In genomic region chr3:81684739-81685395, GRCh38 we compare ENCODE assay signal across 16 cellular contexts.
DNase-seq lines count a peak whose midpoint lies in the region; ATAC-seq, FAIRE-seq and TF ChIP-seq lines count a peak whose summit lies in the region.
"Had no signal": no experiment of that assay in that cellular context is flagged by ENCODE, and none has a peak within 500 bp of the region (broad histone marks: within the 10 kb centered on the region; RNA-seq: fewer than 3 reads in every experiment).

No MANE protein-coding gene starts in this region.

- no peak for FAIRE-seq in pancreas (lab: Jason Lieb, UNC)

- ATAC-seq in pancreas (peak; percentile 82 to 98 (median 94)), GM18867 (IDR thresholded peaks at IDR 0.05; ENCODE audit: unreplicated experiment) (no peak)

- DNase-seq in GM04504 (ENCODE audit: low read depth): peak; percentile 21
- DNase-seq in OCI-M1 (lab: John Stamatoyannopoulos, UW): peak; percentile 73
- peak; percentile 30 for DNase-seq in fibroblast of pulmonary artery (ENCODE audit: low read depth)
- DNase-seq in pancreas: no peak
- DNase-seq in NCI-H1105 (lab: John Stamatoyannopoulos, UW): no peak
- no peak for DNase-seq in H7
- DNase-seq in NCI-H2081 (lab: John Stamatoyannopoulos, UW): no peak
- DNase-seq: activated CD4-positive, alpha-beta T cell treated with anti-CD3 and anti-CD28 coated beads, Interleukin-2, amount 10 ng/mL, durations not matched to agents 7 days and 5 days; activated effector memory CD4-positive, alpha-beta T cell treated with anti-CD3 and anti-CD28 coated beads, Interleukin-2, amount 50 U/mL, for 16 hours; Caco-2; foreskin melanocyte; mesendoderm; NCI-H524 treated with DMSO at 0.1 percent for 48 hours; stomach had no signal

- H3K9me3 ChIP-seq in pancreas: no peaks in the 10 kb centered on the region
- H3K9me3 ChIP-seq: Caco-2, stomach had no signal

- TF ChIP-seq CTCF in fibroblast of pulmonary artery (IDR thresholded peaks at IDR 0.05; ENCODE audit: low read length, missing control alignments): no peak
- no peak for TF ChIP-seq CTCF in pancreas (IDR thresholded peaks at IDR 0.05)

- H3K4me3 ChIP-seq in fibroblast of pulmonary artery (replicated peaks; ENCODE audit: low read depth, low read length) (no peak overlapping the region), pancreas (no peak overlapping the region), H7 (ENCODE audit: insufficient read depth, low read depth, low read length) (no peak overlapping the region)
- H3K4me3 ChIP-seq: SK-N-MC, stomach had no signal

- peaks cover 0 to 8% (median 0%) of the 10 kb centered on the region in 3 donors for H3K4me1 ChIP-seq in pancreas
- H3K4me1 ChIP-seq: Caco-2 had no signal

- peak overlapping the region in 1 of 4 donors; percentile 15 for H3K27ac ChIP-seq in pancreas
- H3K27ac ChIP-seq: SK-N-MC, stomach had no signal

- H3K27me3 ChIP-seq in pancreas: no peaks in the 10 kb centered on the region
- H3K27me3 ChIP-seq in H7 (ENCODE audit: control insufficient read depth, insufficient read depth, low read length): no peaks in the 10 kb centered on the region
- H3K27me3 ChIP-seq: stomach had no signal

- H3K36me3 ChIP-seq in pancreas (no peaks in the 10 kb centered on the region), H7 (replicated peaks; ENCODE audit: control insufficient read depth, insufficient read depth, low read length) (no peaks in the 10 kb centered on the region)

- intact Hi-C loops in pancreas (cut with DNase I): no loop called here

- 10 to 20% methylated on average over 4 of the region's 4 CpGs for WGBS in pancreas, 2 donors

Comparison
In these comparisons a context has a peak if more than half of its experiments do, and no peak if none do; other contexts are left out.
1. DNase-seq: peak in GM04504 (single experiment), OCI-M1 (single experiment) and fibroblast of pulmonary artery (single experiment); none in pancreas (0 of 6), NCI-H1105 (single experiment), H7 (single experiment) and NCI-H2081 (0 of 2).